8 cellular contexts compared by ENCODE assay signal in genomic region chr19:10835754-10836477, GRCh38. TPM values are rescaled to one million over a fixed set of nuclear protein-coding genes. Genes with fewer than 3 reads are reported as not detected.
DNase-seq lines count a peak whose midpoint lies in the region; ATAC-seq and TF ChIP-seq lines count a peak whose summit lies in the region.

Gene TMED1, minus strand, starts transcription at chr19:10836212. Its CDS starts 21 bp downstream, at chr19:10836191.

- intact Hi-C loops in activated B cell treated with CpG ODN at 0.5 μM for 24 hours (cut with micrococcal nuclease) (loop anchor here (1.0 to 2.0 kb wide), 7 partner anchors 28 to 233 kb away; partner anchors contain the start of genes CARM1, ILF3 and QTRT1), spleen (cut with DNase I; ENCODE audit: low total_unique reads) (no loop called here)

- POLR2A ChIA-PET in activated B cell treated with CpG ODN at 0.5 μM for 24 hours (lab: Charles Lee) = interaction anchor here (0.5 to 2.3 kb wide), 30 partner anchors 15 to 721 kb away, joined by 3 to 43 read pairs (median 7); partner anchors contain the start of genes CARM1, CCDC159, DNM2 and LDLR

- CTCF ChIA-PET in activated B cell treated with CpG ODN at 0.5 μM for 24 hours (lab: Charles Lee) = interaction anchor here (1.1 to 3.1 kb wide), 5 partner anchors 29 to 118 kb away, joined by 3 to 27 read pairs (median 7); partner anchors contain the start of genes CARM1 and DNM2

- peak within 1 kb of the TSS; percentile 63 to 92 (median 70) for H3K4me3 ChIP-seq in spleen

- no peaks in the 10 kb centered on the region for H3K27me3 ChIP-seq in spleen (replicated peaks in 1 of 7)

- peak within 1 kb of the TSS; percentile 99 for H3K27ac Mint-ChIP-seq in activated B cell treated with CpG ODN at 0.5 μM for 24 hours

- peaks cover 18% of the 10 kb centered on the region for H3K4me1 Mint-ChIP-seq in activated B cell treated with CpG ODN at 0.5 μM for 24 hours

- H3K36me3 ChIP-seq in spleen = peaks cover 0 to 44% (median 32%) of the 10 kb centered on the region in 6 donors

- peak; percentile 99 for DNase-seq in AG08395 (ENCODE audit: low spot score)
- DNase-seq in NCI-H345 (lab: John Stamatoyannopoulos, UW) = peak; percentile 100
- peak; percentile 86 for DNase-seq in activated B cell treated with CpG ODN at 0.5 μM for 24 hours
- peak; percentile 80 to 99 (median 96) for DNase-seq in caudate nucleus (lab: John Stamatoyannopoulos, UW)
- peak; percentile 92 for DNase-seq in inferior parietal cortex (ENCODE audit: extremely low spot score)
- DNase-seq in spleen = peak; percentile 98

- TF ChIP-seq CTCF in activated B cell treated with CpG ODN at 0.5 μM for 24 hours (IDR thresholded peaks at IDR 0.05) = no peak
- peak in 9 of 11 experiments; percentile 40 to 70 (median 55) for TF ChIP-seq CTCF in spleen (IDR thresholded peaks at IDR 0.05 in 8 of 11, conservative IDR thresholded peaks at IDR 0.05 in 3 of 11)

- H3K4me1 ChIP-seq in spleen = peaks cover 6 to 18% (median 14%) of the 10 kb centered on the region in 6 donors

- ATAC-seq in GM18907 (IDR thresholded peaks at IDR 0.05; ENCODE audit: unreplicated experiment) (peak; percentile 70), HG03175 (IDR thresholded peaks at IDR 0.05; ENCODE audit: unreplicated experiment) (peak; percentile 80), activated B cell treated with CpG ODN at 0.5 μM for 24 hours (ENCODE audit: low read depth) (peak; percentile 87)

- H3K27me3 Mint-ChIP-seq in activated B cell treated with CpG ODN at 0.5 μM for 24 hours = no peaks in the 10 kb centered on the region

- 0 to 1% (median 1%) methylated on average over 36 to 50 of the region's 50 CpGs for WGBS in spleen, 5 donors

- peak within 1 kb of the TSS; percentile 97 for H3K4me3 Mint-ChIP-seq in activated B cell treated with CpG ODN at 0.5 μM for 24 hours

- H3K9me3 ChIP-seq in spleen = peaks cover 0 to 12% (median 2%) of the 10 kb centered on the region in 8 donors

- peaks cover 11% of the 10 kb centered on the region for H3K9me3 Mint-ChIP-seq in activated B cell treated with CpG ODN at 0.5 μM for 24 hours

- peak in 2 of 3 donors; percentile 9 to 61 for TF ChIP-seq POLR2A in spleen (IDR thresholded peaks at IDR 0.05)

- peaks cover 32% of the 10 kb centered on the region for H3K36me3 Mint-ChIP-seq in activated B cell treated with CpG ODN at 0.5 μM for 24 hours (ENCODE audit: low read depth)

- peak within 1 kb of the TSS; percentile 100 for H3K27ac ChIP-seq in caudate nucleus (ENCODE audit: low read depth, low read length)
- H3K27ac ChIP-seq in spleen = peak within 1 kb of the TSS; percentile 97 to 100 (median 98)

RNA-seq across cellular contexts. Expression of gene TMED1, which starts in this region (rescaled TPM):
- total RNA-seq in activated B cell treated with CpG ODN at 0.5 μM for 24 hours (11.9 and 15.7 TPM in 2 replicates), spleen (10 to 100 TPM; 15.2 to 30.5 (median 18.7) TPM)
- 10 to 100 TPM; 13.1 to 21.7 (median 19.8) TPM for polyA plus RNA-seq in spleen

Comparison
In these comparisons a context has a peak if more than half of its experiments do, and no peak if none do; other contexts are left out.
1. Peak in every context shown above with its lines: DNase-seq, ATAC-seq, H3K4me3 ChIP-seq and H3K27ac ChIP-seq.